Comparison of ENCODE assay signal across 9 cellular contexts in the genomic region with DNA sequence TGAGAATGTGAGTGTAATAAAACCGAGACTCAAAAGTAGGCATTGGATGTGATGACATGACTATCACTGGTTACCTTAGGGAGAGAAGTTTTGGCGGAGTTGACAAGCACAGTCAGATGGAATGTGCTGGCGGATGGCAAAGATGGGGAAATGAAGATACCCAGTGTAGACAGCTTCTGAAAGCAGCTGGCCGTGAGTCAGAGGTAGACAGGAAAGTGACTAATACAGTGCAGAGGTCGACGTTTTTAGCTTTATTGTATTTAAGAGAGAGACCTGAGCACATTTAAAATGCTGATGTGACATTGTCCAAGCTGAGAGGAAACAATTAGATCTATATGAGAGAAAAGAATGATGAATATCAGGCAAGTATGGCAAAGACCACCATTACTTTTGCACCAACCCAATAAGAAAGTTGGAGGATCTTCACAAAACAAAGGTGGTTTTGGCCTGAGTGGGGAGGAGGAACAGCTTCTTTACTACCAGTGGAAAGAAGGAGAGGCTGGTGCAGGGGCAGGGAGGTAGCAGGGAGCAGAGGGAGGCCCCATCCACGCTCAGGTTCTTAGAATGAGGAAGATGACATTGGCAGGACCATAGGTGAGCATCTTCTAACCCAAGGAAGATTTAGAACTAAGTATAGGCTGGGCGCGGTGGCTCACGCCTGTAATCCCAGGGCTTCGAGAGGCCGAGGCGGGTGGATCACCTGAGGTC. TPM values are rescaled to one million over a fixed set of nuclear protein-coding genes. Genes with fewer than 3 reads are reported as not detected.
DNase-seq lines count a peak whose midpoint lies in the region; ATAC-seq and TF ChIP-seq lines count a peak whose summit lies in the region.
"Had no signal": no experiment of that assay in that cellular context is flagged by ENCODE, and none has a peak within 500 bp of the region (broad histone marks: within the 10 kb centered on the region; RNA-seq: fewer than 3 reads in every experiment).

No MANE protein-coding gene starts in this region.

- H3K27ac ChIP-seq in mammary epithelial cell (ENCODE audit: insufficient read depth, low read depth, low read length) = peak overlapping the region; percentile 60
- no peak overlapping the region for H3K27ac ChIP-seq in ascending aorta
- H3K27ac ChIP-seq in coronary artery = no peak overlapping the region

- H3K4me3 ChIP-seq in mammary epithelial cell (replicated peaks in 1 of 3; ENCODE audit: insufficient read depth in 1 of 3, low read depth in 2 of 3, low read length in 3 of 3) = no peak overlapping the region
- no peak overlapping the region for H3K4me3 ChIP-seq in ascending aorta
- no peak overlapping the region for H3K4me3 ChIP-seq in coronary artery

- peak overlapping the region; percentile 61 for H2AFZ ChIP-seq in mammary epithelial cell (ENCODE audit: low read depth, low read length)

- H4K20me1 ChIP-seq in mammary epithelial cell (ENCODE audit: insufficient read depth, low read length) = no peaks in the 10 kb centered on the region

- H3K9me3 ChIP-seq in mammary epithelial cell (replicated peaks; ENCODE audit: insufficient read depth, low read length) (no peaks in the 10 kb centered on the region), ascending aorta (peaks cover 0 to 4% of the 10 kb centered on the region in 2 donors)

- no TSS peak for BruUV-seq in mammary epithelial cell (replicated peaks; lab: Mats Ljungman, UMichigan)

- H3K27me3 ChIP-seq in mammary epithelial cell (ENCODE audit: insufficient read depth, low read length) = peaks cover 2% of the 10 kb centered on the region
- no peaks in the 10 kb centered on the region for H3K27me3 ChIP-seq in ascending aorta

- no peaks in the 10 kb centered on the region for H3K79me2 ChIP-seq in mammary epithelial cell (ENCODE audit: insufficient read depth, low read length)

- in situ Hi-C loops in mammary epithelial cell (cut with MboI; ENCODE audit: low sequenced_read_pairs in 2 of 2) = no loop called here

- H3K36me3 ChIP-seq in mammary epithelial cell (ENCODE audit: insufficient read depth, low read length) = no peaks in the 10 kb centered on the region
- H3K36me3 ChIP-seq in ascending aorta = no peaks in the 10 kb centered on the region

- DNase-seq in KG1 (lab: John Stamatoyannopoulos, UW) = peak; percentile 71
- peak; percentile 94 for DNase-seq in mammary epithelial cell
- DNase-seq in stimulated activated CD4-positive, alpha-beta T cell treated with anti-CD3 and anti-CD28 coated beads, Interleukin-12 subunit alpha, Interleukin-12 subunit beta, amount 100 ng/mL, for 48 hours (ENCODE audit: low read depth in 2 of 3, low spot score in 1 of 3) = peak; percentile 43 to 49 (median 45)
- no peak for DNase-seq in ascending aorta (ENCODE audit: low spot score in 2 of 2)
- DNase-seq in epidermal melanocyte (ENCODE audit: insufficient read length, low spot score) = no peak
- DNase-seq in coronary artery (ENCODE audit: low spot score) = no peak
- DNase-seq in activated CD4-positive, alpha-beta T cell treated with anti-CD3 and anti-CD28 coated beads, Interleukin-2, amount 50 U/mL, for 4 hours = no peak
- DNase-seq: activated CD8-positive, alpha-beta memory T cell treated with anti-CD3 and anti-CD28 coated beads, Interleukin-2, amount 50 U/mL, for 48 hours had no signal

- WGBS in mammary epithelial cell (ENCODE audit: low coverage, missing lambda C conversion rate) = 59% methylated on average over 13 of the region's 13 CpGs

- peak overlapping the region; percentile 52 for H3K4me2 ChIP-seq in mammary epithelial cell (ENCODE audit: insufficient read depth, low read depth, low read length)

- CTCF ChIA-PET in mammary epithelial cell (lab: Charles Lee; ENCODE audit: low non-redundant PET) = interaction anchor here (0.6 kb wide), 2 partner anchors 87 to 256 kb away, joined by 4 to 6 read pairs; no protein-coding TSS in a partner anchor

- no peak for TF ChIP-seq CTCF in mammary epithelial cell (conservative IDR thresholded peaks at IDR 0.05 in 1 of 2, IDR thresholded peaks at IDR 0.05 in 1 of 2; ENCODE audit: extremely low read depth in 1 of 2, insufficient read depth in 1 of 2, low read depth in 1 of 2, low read length in 2 of 2)
- no peak for TF ChIP-seq CTCF in ascending aorta (IDR thresholded peaks at IDR 0.05)
- no peak for TF ChIP-seq CTCF in coronary artery (IDR thresholded peaks at IDR 0.05)

- intact Hi-C loops in mammary epithelial cell (cut with micrococcal nuclease) (no loop called here), ascending aorta (cut with DNase I) (no loop called here)

- ATAC-seq in GM18502 (IDR thresholded peaks at IDR 0.05; ENCODE audit: poor library complexity, unreplicated experiment) = peak; percentile 68

- H3K9ac ChIP-seq in mammary epithelial cell (ENCODE audit: insufficient read depth, low read length) = no peak overlapping the region

- H3K4me1 ChIP-seq in mammary epithelial cell (ENCODE audit: insufficient read depth, low read length) (peaks cover 13% of the 10 kb centered on the region), ascending aorta (no peaks in the 10 kb centered on the region)

- dilution Hi-C loops in mammary epithelial cell (cut with HindIII; ENCODE audit: low sequenced_read_pairs) = no loop called here

RNA-seq across cellular contexts. Expression of gene KCNIP1, which starts 36.7 kb away (rescaled TPM):
- total RNA-seq in mammary epithelial cell = not detected
- polyA plus RNA-seq in mammary epithelial cell = not detected
- polyA minus RNA-seq in mammary epithelial cell = not detected
- not detected for total RNA-seq in ascending aorta

Comparison
In these comparisons a context has a peak if more than half of its experiments do, and no peak if none do; other contexts are left out.
1. DNase-seq: peak in KG1 (single experiment), mammary epithelial cell (single experiment) and stimulated activated CD4-positive, alpha-beta T cell treated with anti-CD3 and anti-CD28 coated beads, Interleukin-12 subunit alpha, Interleukin-12 subunit beta, amount 100 ng/mL, for 48 hours (3 of 3); none in ascending aorta (0 of 2), epidermal melanocyte (single experiment), coronary artery (single experiment) and activated CD4-positive, alpha-beta T cell treated with anti-CD3 and anti-CD28 coated beads, Interleukin-2, amount 50 U/mL, for 4 hours (0 of 2).